In the genomic region with DNA sequence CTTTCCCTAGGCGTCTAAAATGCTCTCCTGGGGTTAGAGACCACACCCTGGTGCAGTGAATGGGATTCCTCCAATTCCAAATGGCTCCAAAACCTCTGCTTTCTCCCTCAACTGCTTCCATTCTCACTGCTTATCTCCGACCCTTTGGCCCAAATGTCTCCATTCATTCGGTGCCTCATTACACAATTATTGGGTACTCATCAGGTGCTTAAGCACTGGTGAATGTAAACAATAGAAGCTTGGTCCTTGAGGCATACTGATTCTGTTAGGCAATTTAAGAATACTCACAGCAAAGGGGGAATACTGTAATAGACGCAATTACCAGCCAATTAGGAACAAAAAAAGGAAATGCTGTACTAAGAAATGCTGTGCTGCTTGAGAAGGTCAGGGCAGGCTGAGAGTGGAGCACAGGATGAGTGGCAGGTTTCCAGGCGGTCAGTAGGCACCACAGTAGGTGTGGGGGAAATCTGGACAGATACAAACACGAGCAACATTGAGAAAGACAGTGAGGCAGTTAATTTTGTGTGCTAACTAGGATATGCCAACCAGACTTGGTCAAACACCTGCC, we compare ENCODE assay signal across 9 cellular contexts. TPM values are rescaled to one million over a fixed set of nuclear protein-coding genes. Genes with fewer than 3 reads are reported as not detected.
DNase-seq lines count a peak whose midpoint lies in the region; ATAC-seq and TF ChIP-seq lines count a peak whose summit lies in the region.
"Had no signal": no experiment of that assay in that cellular context is flagged by ENCODE, and none has a peak within 500 bp of the region (broad histone marks: within the 10 kb centered on the region; RNA-seq: fewer than 3 reads in every experiment).

No MANE protein-coding gene starts in this region.

- peak overlapping the region; percentile 77 for H3K4me3 Mint-ChIP-seq in activated CD8-positive, alpha-beta T cell treated with anti-CD3 and anti-CD28 coated beads for 36 hours

- WGBS in liver: 33% methylated on average over 6 of the region's 6 CpGs

- H3K9me3 ChIP-seq in A673 (ENCODE audit: low read depth, low read length, poor library complexity, severe bottlenecking) (no peaks in the 10 kb centered on the region), HEK293 (ENCODE audit: control insufficient read depth, insufficient read depth, low read depth, low read length) (no peaks in the 10 kb centered on the region), liver (ENCODE audit: control insufficient read depth in 4 of 4, low read length in 3 of 4) (no peaks in the 10 kb centered on the region)

- H3K9me3 Mint-ChIP-seq in activated CD8-positive, alpha-beta T cell treated with anti-CD3 and anti-CD28 coated beads for 36 hours: no peaks in the 10 kb centered on the region

- POLR2A ChIA-PET in A673 (lab: Charles Lee; ENCODE audit: low non-redundant PET) (no interaction called here), HEK293 (lab: Yijun Ruan, JAX) (interaction anchor here (0.8 to 1.1 kb wide), 2 partner anchors 14 to 102 kb away, joined by 3 read pairs; no protein-coding TSS in a partner anchor), RWPE1 (lab: Yijun Ruan, JAX; ENCODE audit: low non-redundant PET) (no interaction called here)
- POLR2A ChIA-PET in activated CD8-positive, alpha-beta T cell treated with anti-CD3 and anti-CD28 coated beads for 36 hours (lab: Charles Lee): no interaction called here

- no peaks in the 10 kb centered on the region for H3K27me3 ChIP-seq in A673 (replicated peaks; ENCODE audit: insufficient read depth, low read depth, low read length, poor library complexity)
- no peaks in the 10 kb centered on the region for H3K27me3 ChIP-seq in liver (ENCODE audit: control insufficient read depth in 4 of 4, insufficient read depth in 4 of 4, low read length in 3 of 4)

- peak overlapping the region; percentile 43 to 72 for H3K9ac ChIP-seq in liver (ENCODE audit: low read depth in 1 of 2, low read length in 2 of 2)

- no TSS peak for BruUV-seq in A673 (replicated peaks; lab: Mats Ljungman, UMichigan)

- H3K4me1 ChIP-seq in A673 (ENCODE audit: insufficient read depth, low read length, poor library complexity, severe bottlenecking) (no peaks in the 10 kb centered on the region), HEK293 (ENCODE audit: control insufficient read depth, insufficient read depth, low read length) (peaks cover 10% of the 10 kb centered on the region), liver (ENCODE audit: control insufficient read depth in 4 of 4, insufficient read depth in 4 of 4, low read length in 3 of 4) (peaks cover 3 to 19% (median 13%) of the 10 kb centered on the region in 4 donors)

- H3K27ac ChIP-seq in A673 (ENCODE audit: low read depth, low read length, poor library complexity, severe bottlenecking): no peak overlapping the region
- no peak overlapping the region for H3K27ac ChIP-seq in HEK293 (ENCODE audit: extremely low read depth, low read depth, low read length)
- H3K27ac ChIP-seq in liver (ENCODE audit: low read depth in 1 of 2, low read length in 2 of 2): peak overlapping the region in 1 of 2 donors; percentile 21
- no peak overlapping the region for H3K27ac ChIP-seq in RWPE1

- no peak for TF ChIP-seq CTCF in A673 (conservative IDR thresholded peaks at IDR 0.05; ENCODE audit: low read depth, low read length)
- no peak for TF ChIP-seq CTCF in HEK293 (tag by site-specific recombination; IDR thresholded peaks at IDR 0.05)
- TF ChIP-seq CTCF in activated CD8-positive, alpha-beta T cell treated with anti-CD3 and anti-CD28 coated beads for 36 hours (IDR thresholded peaks at IDR 0.05): no peak
- no peak for TF ChIP-seq CTCF in liver (IDR thresholded peaks at IDR 0.05; ENCODE audit: low read depth, low read length, missing input control)
- TF ChIP-seq CTCF in RWPE1 (conservative IDR thresholded peaks at IDR 0.05; ENCODE audit: low read depth): no peak

- DNase-seq in A673 (ENCODE audit: low spot score) (no peak), RWPE1 (ENCODE audit: low spot score) (no peak), COLO668 (lab: John Stamatoyannopoulos, UW; ENCODE audit: unreplicated experiment) (no peak)
- DNase-seq in activated CD8-positive, alpha-beta T cell treated with anti-CD3 and anti-CD28 coated beads for 36 hours: no peak
- DNase-seq in stimulated activated CD8-positive, alpha-beta memory T cell treated with anti-CD3 and anti-CD28 coated beads, Interleukin-4, amount 100 ng/mL, for 48 hours: no peak
- DNase-seq: nucleus accumbens had no signal

- peaks cover 32% of the 10 kb centered on the region for H3K4me1 Mint-ChIP-seq in activated CD8-positive, alpha-beta T cell treated with anti-CD3 and anti-CD28 coated beads for 36 hours (ENCODE audit: low read depth)

- CTCF ChIA-PET in A673 (lab: Charles Lee) (no interaction called here), HEK293 (lab: Yijun Ruan, JAX) (interaction anchor here (0.6 to 2.0 kb wide), 3 partner anchors 14 to 412 kb away, joined by 3 to 8 read pairs (median 3); no protein-coding TSS in a partner anchor), RWPE1 (lab: Yijun Ruan, JAX) (interaction anchor here (0.7 kb wide), 1 partner anchor 626 kb away, joined by 4 read pairs; no protein-coding TSS in a partner anchor)
- CTCF ChIA-PET in activated CD8-positive, alpha-beta T cell treated with anti-CD3 and anti-CD28 coated beads for 36 hours (lab: Charles Lee): interaction anchor here (1.5 to 2.6 kb wide), 2 partner anchors 13 to 131 kb away, joined by 6 to 9 read pairs; no protein-coding TSS in a partner anchor

- H3K27ac Mint-ChIP-seq in activated CD8-positive, alpha-beta T cell treated with anti-CD3 and anti-CD28 coated beads for 36 hours: peak overlapping the region; percentile 43

- H3K4me3 ChIP-seq in A673 (ENCODE audit: low read depth, low read length, poor library complexity, severe bottlenecking) (peak overlapping the region; percentile 34), HEK293 (ENCODE audit: low read depth, low read length) (no peak overlapping the region), liver (ENCODE audit: low read depth in 1 of 3, low read length in 3 of 3) (peak overlapping the region; percentile 54 to 62 (median 54))

- H3K36me3 Mint-ChIP-seq in activated CD8-positive, alpha-beta T cell treated with anti-CD3 and anti-CD28 coated beads for 36 hours (ENCODE audit: low read depth): no peaks in the 10 kb centered on the region

- no peak for TF ChIP-seq RAD21 in liver (IDR thresholded peaks at IDR 0.05)

- intact Hi-C loops in A673 (cut with micrococcal nuclease; ENCODE audit: unreplicated experiment): no loop called here
- intact Hi-C loops in activated CD8-positive, alpha-beta T cell treated with anti-CD3 and anti-CD28 coated beads for 36 hours (cut with micrococcal nuclease): no loop called here

- no peaks in the 10 kb centered on the region for H3K36me3 ChIP-seq in A673 (ENCODE audit: insufficient read depth, low read length, poor library complexity, severe bottlenecking)
- H3K36me3 ChIP-seq in HEK293 (ENCODE audit: control insufficient read depth in 2 of 2, insufficient read depth in 1 of 2, low read length in 2 of 2): no peaks in the 10 kb centered on the region
- H3K36me3 ChIP-seq in liver (ENCODE audit: control insufficient read depth in 4 of 4, insufficient read depth in 3 of 4, low read depth in 1 of 4, low read length in 3 of 4): no peaks in the 10 kb centered on the region

- ATAC-seq in activated CD8-positive, alpha-beta T cell treated with anti-CD3 and anti-CD28 coated beads for 36 hours: no peak
- no peak for ATAC-seq in GM21528 (IDR thresholded peaks at IDR 0.05; ENCODE audit: low FRiP score, unreplicated experiment)

- H3K27me3 Mint-ChIP-seq in activated CD8-positive, alpha-beta T cell treated with anti-CD3 and anti-CD28 coated beads for 36 hours: no peaks in the 10 kb centered on the region

TF ChIP-seq in HEK293, 187 proteins besides CTCF, POLR2A, EP300 and RAD21 (continues in another document):
- TF ChIP-seq MEIS1 (CRISPR knock-in tag; IDR thresholded peaks at IDR 0.05; ENCODE audit: borderline replicate concordance): no peak
- no peak for TF ChIP-seq ZNF37A (tag by site-specific recombination; IDR thresholded peaks at IDR 0.05)
- TF ChIP-seq, protein P1, sequence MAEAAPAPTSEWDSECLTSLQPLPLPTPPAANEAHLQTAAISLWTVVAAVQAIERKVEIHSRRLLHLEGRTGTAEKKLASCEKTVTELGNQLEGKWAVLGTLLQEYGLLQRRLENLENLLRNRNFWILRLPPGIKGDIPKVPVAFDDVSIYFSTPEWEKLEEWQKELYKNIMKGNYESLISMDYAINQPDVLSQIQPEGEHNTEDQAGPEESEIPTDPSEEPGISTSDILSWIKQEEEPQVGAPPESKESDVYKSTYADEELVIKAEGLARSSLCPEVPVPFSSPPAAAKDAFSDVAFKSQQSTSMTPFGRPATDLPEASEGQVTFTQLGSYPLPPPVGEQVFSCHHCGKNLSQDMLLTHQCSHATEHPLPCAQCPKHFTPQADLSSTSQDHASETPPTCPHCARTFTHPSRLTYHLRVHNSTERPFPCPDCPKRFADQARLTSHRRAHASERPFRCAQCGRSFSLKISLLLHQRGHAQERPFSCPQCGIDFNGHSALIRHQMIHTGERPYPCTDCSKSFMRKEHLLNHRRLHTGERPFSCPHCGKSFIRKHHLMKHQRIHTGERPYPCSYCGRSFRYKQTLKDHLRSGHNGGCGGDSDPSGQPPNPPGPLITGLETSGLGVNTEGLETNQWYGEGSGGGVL (tag by site-specific recombination; IDR thresholded peaks at IDR 0.05): no peak
- TF ChIP-seq ZNF837 (tag by site-specific recombination; IDR thresholded peaks at IDR 0.05): no peak

TF ChIP-seq in liver, 16 proteins besides CTCF, POLR2A, EP300 and RAD21 (continues in another document):
- TF ChIP-seq, protein P2, sequence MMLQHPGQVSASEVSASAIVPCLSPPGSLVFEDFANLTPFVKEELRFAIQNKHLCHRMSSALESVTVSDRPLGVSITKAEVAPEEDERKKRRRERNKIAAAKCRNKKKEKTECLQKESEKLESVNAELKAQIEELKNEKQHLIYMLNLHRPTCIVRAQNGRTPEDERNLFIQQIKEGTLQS (IDR thresholded peaks at IDR 0.05): no peak
- TF ChIP-seq JUND (IDR thresholded peaks at IDR 0.05) (no peak), NR2F2 (IDR thresholded peaks at IDR 0.05) (no peak)

RNA-seq across cellular contexts. Expression of gene GMDS, which starts 23.0 kb away (rescaled TPM):
- total RNA-seq in A673 (2021) (13.8 and 15.2 TPM in 2 replicates), liver (10 to 100 TPM in 1 of 2 donors, 1 to 10 TPM in 1; 3.5 to 15.6 TPM)
- 10 to 100 TPM; 36.6 to 42.8 TPM for total RNA-seq in activated CD8-positive, alpha-beta T cell treated with anti-CD3 and anti-CD28 coated beads for 36 hours
- polyA plus RNA-seq in liver: 10 to 100 TPM; 12.5 to 13.5 TPM
